ENCODE assay signal across 1 cellular context in genomic region chr13:48037346-48038173, GRCh38.
A peak's percentile ranks its signal among the peaks of the same experiment; 100 is the strongest.
TF ChIP-seq lines count a peak whose summit lies in the region.

TSS of gene NUDT15 (plus strand) at chr13:48037726. CDS start at chr13:48037747, 21 bp downstream.

TF ChIP-seq in K562, 482 proteins besides CTCF, POLR2A, EP300 and RAD21 (continued from another document and continues in another):
- peak; percentile 90 for TF ChIP-seq MGA (IDR thresholded peaks at IDR 0.05)
- peak; percentile 81 for TF ChIP-seq MYC (IDR thresholded peaks at IDR 0.05; ENCODE audit: low read depth, low read length)
- no peak; the same call in 1 of the 2 replicates for TF ChIP-seq MYC (CRISPR knock-in tag; IDR thresholded peaks at IDR 0.05; ENCODE audit: borderline replicate concordance, low read depth)
- TF ChIP-seq NFIC (IDR thresholded peaks at IDR 0.05): peak; percentile 37; the same call in 1 of the 2 replicates
- peak; percentile 97 for TF ChIP-seq CTBP1 (IDR thresholded peaks at IDR 0.05; ENCODE audit: borderline replicate concordance)
- TF ChIP-seq CC2D1A (IDR thresholded peaks at IDR 0.05): peak; percentile 45; the same call in 1 of the 2 replicates
- TF ChIP-seq ZBTB33 (CRISPR knock-in tag; IDR thresholded peaks at IDR 0.05): peak; percentile 59; the same call in 1 of the 2 replicates
- peak; percentile 47; the same call in 1 of the 2 replicates for TF ChIP-seq KLF16 (IDR thresholded peaks at IDR 0.05)
- TF ChIP-seq KAT7 (CRISPR knock-in tag; IDR thresholded peaks at IDR 0.05; ENCODE audit: borderline replicate concordance): peak; percentile 80; the same call in 1 of the 2 replicates
- TF ChIP-seq PHB2 (IDR thresholded peaks at IDR 0.05; ENCODE audit: low read depth): no peak
- no peak for TF ChIP-seq RBM22 (IDR thresholded peaks at IDR 0.05; ENCODE audit: low read depth, low read length, poor library complexity, severe bottlenecking)
- peak; percentile 68 for TF ChIP-seq TAF1 (IDR thresholded peaks at IDR 0.05; ENCODE audit: control insufficient read depth, extremely low read depth, insufficient read depth, low read length, severe bottlenecking)
- TF ChIP-seq CHD1 (IDR thresholded peaks at IDR 0.05; ENCODE audit: low read length): no peak
- TF ChIP-seq ZNF134 (CRISPR knock-in tag; conservative IDR thresholded peaks at IDR 0.05): no peak
- peak; percentile 58; the same call in 1 of the 2 replicates for TF ChIP-seq NCOA1 (IDR thresholded peaks at IDR 0.05; ENCODE audit: low read depth)
- TF ChIP-seq GATAD2B (IDR thresholded peaks at IDR 0.05; ENCODE audit: borderline replicate concordance): peak; percentile 37; the same call in 1 of the 2 replicates
- TF ChIP-seq CHD2 (IDR thresholded peaks at IDR 0.05; ENCODE audit: low read depth, low read length): 0 out of 2 replicates have a peak, but pooled peaks have one; percentile 21
- TF ChIP-seq GABPB2 (CRISPR knock-in tag; conservative IDR thresholded peaks at IDR 0.05): no peak
- TF ChIP-seq CAMTA2 (CRISPR knock-in tag; conservative IDR thresholded peaks at IDR 0.05): no peak
- 0 out of 4 replicates have a peak, but pooled peaks of 1 of the 2 experiments have one; percentile 48 for TF ChIP-seq UBTF (IDR thresholded peaks at IDR 0.05; ENCODE audit: borderline replicate concordance in 1 of 2, low read depth in 2 of 2, low read length in 2 of 2)
- TF ChIP-seq JUN (IDR thresholded peaks at IDR 0.05; ENCODE audit: borderline replicate concordance, low read depth, low read length): peak; percentile 11; the same call in 1 of the 2 replicates
- TF ChIP-seq JUN (CRISPR knock-in tag; IDR thresholded peaks at IDR 0.05; ENCODE audit: borderline replicate concordance): no peak
- peak; percentile 61 for TF ChIP-seq TBP (optimal IDR thresholded peaks at IDR 0.05; ENCODE audit: low read depth, low read length)
- TF ChIP-seq THRA (IDR thresholded peaks at IDR 0.05): peak; percentile 95
- no peak for TF ChIP-seq ZNF224 (CRISPR knock-in tag; IDR thresholded peaks at IDR 0.05)
- TF ChIP-seq RBFOX2 (IDR thresholded peaks at IDR 0.05; ENCODE audit: low read depth, low read length): peak; percentile 97
- TF ChIP-seq ZBTB7A (IDR thresholded peaks at IDR 0.05; ENCODE audit: borderline replicate concordance, control insufficient read depth, low read depth, low read length): peak; percentile 93
- no peak for TF ChIP-seq TRIM25 (IDR thresholded peaks at IDR 0.05; ENCODE audit: borderline replicate concordance)
- 0 out of 4 replicates have a peak, but pooled peaks of 1 of the 2 experiments have one; percentile 56 for TF ChIP-seq NONO (IDR thresholded peaks at IDR 0.05; ENCODE audit: low read depth in 2 of 2, low read length in 1 of 2)
- TF ChIP-seq ZMIZ1 (IDR thresholded peaks at IDR 0.05; ENCODE audit: low read depth in 2 of 2, low read length in 2 of 2): no peak
